ENCODE assay signal across 8 cellular contexts in the genomic region with DNA sequence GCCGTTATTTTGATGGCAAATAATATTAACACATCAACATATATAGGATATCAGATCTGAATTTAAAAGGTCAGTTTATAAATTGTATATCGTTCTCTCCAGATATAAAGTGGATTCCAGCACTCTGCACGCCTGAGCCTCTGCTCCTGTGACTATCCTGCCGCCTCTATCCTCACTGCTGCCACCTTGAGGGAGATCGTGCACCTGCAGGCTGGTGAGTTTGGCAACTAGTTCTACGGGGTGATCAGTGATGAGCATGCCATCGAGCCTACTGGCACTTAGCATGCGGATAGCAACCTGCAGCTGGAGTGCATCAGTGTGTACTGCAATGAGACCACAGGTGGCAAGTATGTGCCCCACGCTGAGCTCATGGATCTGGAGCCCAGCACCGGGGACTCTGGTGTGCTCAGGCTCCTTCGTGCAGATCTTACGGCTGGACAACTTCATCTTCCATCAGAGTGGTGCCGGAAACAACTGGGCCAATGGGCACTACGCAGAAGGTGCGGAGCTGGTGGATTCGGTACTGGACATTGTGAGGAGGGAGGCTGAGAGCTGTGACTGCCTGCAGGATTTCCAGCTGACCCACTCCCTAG.
A peak's percentile ranks its signal among the peaks of the same experiment; 100 is the strongest.
DNase-seq lines count a peak whose midpoint lies in the region; ATAC-seq lines count a peak whose summit lies in the region.

No MANE protein-coding gene starts in this region.

- in situ Hi-C loops in G401 (cut with HindIII; ENCODE audit: low sequenced_read_pairs), result no loop called here

- H3K27ac Mint-ChIP-seq in activated naive CD4-positive, alpha-beta T cell treated with anti-CD3 and anti-CD28 coated beads, Interleukin-2, amount 10 ng/mL, durations not matched to agents 7 days and 5 days, result no peak overlapping the region

- H3K4me1 Mint-ChIP-seq in activated naive CD4-positive, alpha-beta T cell treated with anti-CD3 and anti-CD28 coated beads, Interleukin-2, amount 10 ng/mL, durations not matched to agents 7 days and 5 days, result no peaks in the 10 kb centered on the region

- CTCF ChIA-PET in activated naive CD4-positive, alpha-beta T cell treated with anti-CD3 and anti-CD28 coated beads, Interleukin-2, amount 10 ng/mL, durations not matched to agents 7 days and 5 days (lab: Charles Lee), result interaction anchor here (0.6 to 1.1 kb wide), 2 partner anchors 25 to 31 kb away, joined by 3 read pairs; no protein-coding TSS in a partner anchor

- no peaks in the 10 kb centered on the region for H3K36me3 Mint-ChIP-seq in activated naive CD4-positive, alpha-beta T cell treated with anti-CD3 and anti-CD28 coated beads, Interleukin-2, amount 10 ng/mL, durations not matched to agents 7 days and 5 days

- intact Hi-C loops in Right ventricle myocardium superior (cut with DNase I), result no loop called here

- H3K4me3 Mint-ChIP-seq in activated naive CD4-positive, alpha-beta T cell treated with anti-CD3 and anti-CD28 coated beads, Interleukin-2, amount 10 ng/mL, durations not matched to agents 7 days and 5 days, result no peak overlapping the region

- peaks cover 5% of the 10 kb centered on the region for H3K27me3 Mint-ChIP-seq in activated naive CD4-positive, alpha-beta T cell treated with anti-CD3 and anti-CD28 coated beads, Interleukin-2, amount 10 ng/mL, durations not matched to agents 7 days and 5 days

- DNase-seq in G401 (ENCODE audit: low spot score), result peak; percentile 61
- peak; percentile 19 for DNase-seq in HS-27A (ENCODE audit: low read depth)
- peak; percentile 58 for DNase-seq in SK-N-DZ (ENCODE audit: low spot score)
- peak; percentile 76 for DNase-seq in activated naive CD4-positive, alpha-beta T cell treated with anti-CD3 and anti-CD28 coated beads, Interleukin-2, amount 10 ng/mL, durations not matched to agents 7 days and 5 days
- peak; percentile 64 for DNase-seq in Right ventricle myocardium superior
- peak; percentile 29 for DNase-seq in putamen (ENCODE audit: low spot score)
- no peak for DNase-seq in cortex of kidney (lab: John Stamatoyannopoulos, UW)

- no peaks in the 10 kb centered on the region for H3K9me3 Mint-ChIP-seq in activated naive CD4-positive, alpha-beta T cell treated with anti-CD3 and anti-CD28 coated beads, Interleukin-2, amount 10 ng/mL, durations not matched to agents 7 days and 5 days

- ATAC-seq in GM21515 (IDR thresholded peaks at IDR 0.05; ENCODE audit: unreplicated experiment), result peak; percentile 99
- ATAC-seq in Right ventricle myocardium superior (ENCODE audit: poor library complexity), result peak; percentile 87
